Comparison of ENCODE assay signal across 8 cellular contexts in the genomic region with DNA sequence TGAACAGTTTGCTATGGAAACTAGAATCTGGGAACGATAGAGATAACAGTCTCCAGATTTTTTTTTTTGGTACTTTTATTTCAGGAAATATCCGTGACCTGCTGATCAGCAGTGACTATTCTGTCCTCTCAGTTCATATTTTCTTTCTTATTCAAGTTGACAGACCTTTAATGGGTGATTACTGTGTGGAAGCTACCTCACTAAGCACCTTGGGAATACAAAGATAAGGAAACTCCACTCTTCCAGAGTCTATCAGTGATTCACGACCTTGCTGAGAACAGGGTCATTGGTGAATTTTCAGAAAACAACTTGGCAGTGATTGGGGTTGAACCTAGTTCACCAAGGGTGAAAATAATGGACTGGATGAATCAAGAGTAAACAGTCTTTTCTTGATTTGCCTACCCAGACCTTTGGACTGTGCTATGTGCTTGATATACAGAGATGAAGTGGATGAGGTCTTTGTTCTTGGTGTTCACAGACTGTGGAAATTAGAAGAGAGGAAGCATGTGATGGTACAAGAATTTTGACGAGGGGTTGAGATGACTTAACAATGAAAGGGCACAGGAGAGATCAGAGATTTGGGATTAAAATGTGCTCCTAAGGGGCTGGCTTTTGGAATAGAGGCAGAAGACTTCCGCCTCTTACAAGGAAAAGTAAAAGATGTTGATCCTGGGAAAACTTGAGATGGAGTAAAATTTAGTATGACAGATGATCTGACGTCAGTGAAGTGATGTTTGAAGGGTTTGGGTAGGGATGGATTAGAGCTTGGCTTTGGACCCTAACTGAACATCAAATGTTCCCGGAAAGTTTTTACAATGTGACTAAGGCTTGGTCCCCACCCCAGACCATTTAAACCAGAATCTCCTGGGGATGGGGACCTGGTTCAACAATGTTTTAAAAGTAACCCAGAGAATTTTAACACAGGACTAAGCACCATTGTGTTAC. TPM values are rescaled to one million over a fixed set of nuclear protein-coding genes. Genes with fewer than 3 reads are reported as not detected.
A peak's percentile ranks its signal among the peaks of the same experiment; 100 is the strongest.
DNase-seq lines count a peak whose midpoint lies in the region; ATAC-seq and TF ChIP-seq lines count a peak whose summit lies in the region.

No MANE protein-coding gene starts in this region.

- H3K4me1 ChIP-seq in GM23338 (ENCODE audit: insufficient read depth) = peaks cover 15% of the 10 kb centered on the region

- peaks cover 5% of the 10 kb centered on the region for H3K27me3 Mint-ChIP-seq in GM23338 (ENCODE audit: insufficient read depth, low read depth, poor library complexity)

- no peak for DNase-seq in GM23338 (ENCODE audit: low spot score)
- DNase-seq in SK-MEL-5 (ENCODE audit: low read depth, low spot score) = peak; percentile 35
- peak in 1 of 2 donors; percentile 5 for DNase-seq in foreskin fibroblast
- peak; percentile 11 for DNase-seq in retina
- DNase-seq in sciatic nerve (ENCODE audit: low spot score) = no peak
- no peak for DNase-seq in SK-N-DZ (ENCODE audit: low spot score)
- DNase-seq in NOMO-1 treated with DMSO at 0.1 percent for 48 hours (lab: John Stamatoyannopoulos, UW; ENCODE audit: unreplicated experiment) = no peak

- H4K20me1 ChIP-seq in GM23338 (replicated peaks; ENCODE audit: insufficient read depth) = peaks cover 20% of the 10 kb centered on the region

- H3K4me1 Mint-ChIP-seq in GM23338 = peaks cover 20% of the 10 kb centered on the region

- no peaks in the 10 kb centered on the region; the same call in 2 of the 3 replicates for H3K9me3 Mint-ChIP-seq in GM23338

- TF ChIP-seq CTCF in GM23338 (conservative IDR thresholded peaks at IDR 0.05; ENCODE audit: low read depth in 2 of 2) (no peak), foreskin fibroblast (IDR thresholded peaks at IDR 0.05; ENCODE audit: low read depth, low read length) (no peak)

- H3K9me2 ChIP-seq in GM23338 (ENCODE audit: insufficient read depth) = no peaks in the 10 kb centered on the region

- H3K4me3 Mint-ChIP-seq in GM23338 = peak overlapping the region; percentile 91

- peak overlapping the region; percentile 88; the same call in 1 of the 2 replicates for H2AFZ ChIP-seq in GM23338

- peak overlapping the region; percentile 87 for H3K27ac Mint-ChIP-seq in GM23338

- H3K4me3 ChIP-seq in GM23338 = peak overlapping the region; percentile 99
- peak overlapping the region; percentile 83 to 92 for H3K4me3 ChIP-seq in foreskin fibroblast (ENCODE audit: low read depth in 1 of 2, low read length in 2 of 2)

- H3K36me3 ChIP-seq in GM23338 (ENCODE audit: insufficient read depth) = peaks cover 12% of the 10 kb centered on the region; the same call in 1 of the 2 replicates

- H3K4me2 ChIP-seq in GM23338 = peak overlapping the region; percentile 99

- peaks cover 16% of the 10 kb centered on the region for H3K36me3 Mint-ChIP-seq in GM23338 (ENCODE audit: low read depth)

- no peaks in the 10 kb centered on the region for H3F3A ChIP-seq in GM23338 (replicated peaks; ENCODE audit: low read depth)

- in situ Hi-C loops in SK-MEL-5 (cut with HindIII; ENCODE audit: low pct_unique_long_range_greater_than_20kb, low sequenced_read_pairs) = no loop called here

- intact Hi-C loops in sciatic nerve (cut with DNase I) = no loop called here

- H3K27ac ChIP-seq in GM23338 (ENCODE audit: low read depth) = no peak overlapping the region

- peaks cover 5% of the 10 kb centered on the region; the same call in 1 of the 2 replicates for H3K27me3 ChIP-seq in GM23338 (ENCODE audit: insufficient read depth)

- ATAC-seq in GM23338 (no peak), HG02885 (IDR thresholded peaks at IDR 0.05; ENCODE audit: poor library complexity, unreplicated experiment) (no peak), sciatic nerve (no peak)

- peaks cover 48% of the 10 kb centered on the region for H3K79me2 ChIP-seq in GM23338 (replicated peaks; ENCODE audit: insufficient read depth)

TF ChIP-seq in GM23338, 12 proteins besides CTCF, POLR2A, EP300 and RAD21 (continues in another document):
- TF ChIP-seq NANOG (IDR thresholded peaks at IDR 0.05; ENCODE audit: borderline replicate concordance) = no peak
- no peak for TF ChIP-seq CREB1 (CRISPR knock-in tag; IDR thresholded peaks at IDR 0.05; ENCODE audit: low read depth)
- TF ChIP-seq JUNB (IDR thresholded peaks at IDR 0.05; ENCODE audit: unreplicated experiment) = no peak
- TF ChIP-seq EZH2 (IDR thresholded peaks at IDR 0.05; ENCODE audit: low read depth, unreplicated experiment) = no peak
- TF ChIP-seq, protein P1, sequence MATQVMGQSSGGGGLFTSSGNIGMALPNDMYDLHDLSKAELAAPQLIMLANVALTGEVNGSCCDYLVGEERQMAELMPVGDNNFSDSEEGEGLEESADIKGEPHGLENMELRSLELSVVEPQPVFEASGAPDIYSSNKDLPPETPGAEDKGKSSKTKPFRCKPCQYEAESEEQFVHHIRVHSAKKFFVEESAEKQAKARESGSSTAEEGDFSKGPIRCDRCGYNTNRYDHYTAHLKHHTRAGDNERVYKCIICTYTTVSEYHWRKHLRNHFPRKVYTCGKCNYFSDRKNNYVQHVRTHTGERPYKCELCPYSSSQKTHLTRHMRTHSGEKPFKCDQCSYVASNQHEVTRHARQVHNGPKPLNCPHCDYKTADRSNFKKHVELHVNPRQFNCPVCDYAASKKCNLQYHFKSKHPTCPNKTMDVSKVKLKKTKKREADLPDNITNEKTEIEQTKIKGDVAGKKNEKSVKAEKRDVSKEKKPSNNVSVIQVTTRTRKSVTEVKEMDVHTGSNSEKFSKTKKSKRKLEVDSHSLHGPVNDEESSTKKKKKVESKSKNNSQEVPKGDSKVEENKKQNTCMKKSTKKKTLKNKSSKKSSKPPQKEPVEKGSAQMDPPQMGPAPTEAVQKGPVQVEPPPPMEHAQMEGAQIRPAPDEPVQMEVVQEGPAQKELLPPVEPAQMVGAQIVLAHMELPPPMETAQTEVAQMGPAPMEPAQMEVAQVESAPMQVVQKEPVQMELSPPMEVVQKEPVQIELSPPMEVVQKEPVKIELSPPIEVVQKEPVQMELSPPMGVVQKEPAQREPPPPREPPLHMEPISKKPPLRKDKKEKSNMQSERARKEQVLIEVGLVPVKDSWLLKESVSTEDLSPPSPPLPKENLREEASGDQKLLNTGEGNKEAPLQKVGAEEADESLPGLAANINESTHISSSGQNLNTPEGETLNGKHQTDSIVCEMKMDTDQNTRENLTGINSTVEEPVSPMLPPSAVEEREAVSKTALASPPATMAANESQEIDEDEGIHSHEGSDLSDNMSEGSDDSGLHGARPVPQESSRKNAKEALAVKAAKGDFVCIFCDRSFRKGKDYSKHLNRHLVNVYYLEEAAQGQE (IDR thresholded peaks at IDR 0.05; ENCODE audit: unreplicated experiment) = no peak
- TF ChIP-seq, protein P2, sequence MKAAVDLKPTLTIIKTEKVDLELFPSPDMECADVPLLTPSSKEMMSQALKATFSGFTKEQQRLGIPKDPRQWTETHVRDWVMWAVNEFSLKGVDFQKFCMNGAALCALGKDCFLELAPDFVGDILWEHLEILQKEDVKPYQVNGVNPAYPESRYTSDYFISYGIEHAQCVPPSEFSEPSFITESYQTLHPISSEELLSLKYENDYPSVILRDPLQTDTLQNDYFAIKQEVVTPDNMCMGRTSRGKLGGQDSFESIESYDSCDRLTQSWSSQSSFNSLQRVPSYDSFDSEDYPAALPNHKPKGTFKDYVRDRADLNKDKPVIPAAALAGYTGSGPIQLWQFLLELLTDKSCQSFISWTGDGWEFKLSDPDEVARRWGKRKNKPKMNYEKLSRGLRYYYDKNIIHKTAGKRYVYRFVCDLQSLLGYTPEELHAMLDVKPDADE (IDR thresholded peaks at IDR 0.05) = no peak
- no peak for TF ChIP-seq ZNF114 (CRISPR knock-in tag; IDR thresholded peaks at IDR 0.05)
- no peak for TF ChIP-seq EZH2phosphoT487 (IDR thresholded peaks at IDR 0.05; ENCODE audit: unreplicated experiment)
- TF ChIP-seq ZNF331 (CRISPR knock-in tag; IDR thresholded peaks at IDR 0.05; ENCODE audit: low read depth) = no peak

RNA-seq across cellular contexts. Expression of a gene that starts 1.2 kb away (rescaled TPM):
- total RNA-seq in GM23338 (2014; rRNA removed; shearing (Covaris generic)) = 24.6 and 25.0 TPM in 2 replicates
- 17.3 and 17.8 TPM in 2 replicates for polyA plus RNA-seq in GM23338 (2016; fragmentation: Nextera tagmentation; extraction: Ambion mirVana)
- total RNA-seq in SK-MEL-5 (2014; rRNA removed; shearing (Covaris generic)) = 18.6 and 20.7 TPM in 2 replicates
- polyA plus RNA-seq in SK-MEL-5 (2015; cell fraction: cytosol; rRNA removed) = 16.6 and 21.5 TPM in 2 replicates
- polyA plus RNA-seq in SK-MEL-5 (2015; cell fraction: nucleus; rRNA removed) = 13.1 and 17.9 TPM in 2 replicates
- 14.4 TPM for total RNA-seq in sciatic nerve
- 21.5 and 27.2 TPM in 2 replicates for polyA plus RNA-seq in SK-N-DZ (2014; cell fraction: cytosol; rRNA removed)
- polyA plus RNA-seq in SK-N-DZ (2014; cell fraction: nucleus; rRNA removed) = 10.3 and 17.2 TPM in 2 replicates

RNA-seq across cellular contexts. Expression of a gene that starts 1.2 kb away (rescaled TPM):
- 21.7 and 25.2 TPM in 2 replicates for total RNA-seq in GM23338 (2014; rRNA removed; shearing (Covaris generic))
- polyA plus RNA-seq in GM23338 (2016; fragmentation: Nextera tagmentation; extraction: Ambion mirVana) = 36.1 and 41.9 TPM in 2 replicates
- total RNA-seq in SK-MEL-5 (2014; rRNA removed; shearing (Covaris generic)) = 47.9 and 50.6 TPM in 2 replicates
- polyA plus RNA-seq in SK-MEL-5 (2015; cell fraction: cytosol; rRNA removed) = 26.3 and 27.4 TPM in 2 replicates
- polyA plus RNA-seq in SK-MEL-5 (2015; cell fraction: nucleus; rRNA removed) = 7.9 and 10.8 TPM in 2 replicates
- 13.1 TPM for total RNA-seq in sciatic nerve
- 32.0 and 39.8 TPM in 2 replicates for polyA plus RNA-seq in SK-N-DZ (2014; cell fraction: cytosol; rRNA removed)
- 12.2 and 19.4 TPM in 2 replicates for polyA plus RNA-seq in SK-N-DZ (2014; cell fraction: nucleus; rRNA removed)

Comparison
In these comparisons a context has a peak if more than half of its experiments do, and no peak if none do; other contexts are left out.
1. DNase-seq: peak in SK-MEL-5 (single experiment) and retina (single experiment); none in GM23338 (single experiment), sciatic nerve (single experiment), SK-N-DZ (single experiment) and NOMO-1 treated with DMSO at 0.1 percent for 48 hours (single experiment).